In genomic region chr3:119645813-119646212, GRCh38 we compare ENCODE assay signal across 22 cellular contexts. TPM values are rescaled to one million over a fixed set of nuclear protein-coding genes. Genes with fewer than 3 reads are reported as not detected.
"Had no signal": no experiment of that assay in that cellular context is flagged by ENCODE, and none has a peak within 500 bp of the region (broad histone marks: within the 10 kb centered on the region; RNA-seq: fewer than 3 reads in every experiment).

No MANE protein-coding gene starts in this region.

- H3K27me3 ChIP-seq: foreskin keratinocyte, stomach had no signal

- H3K27ac ChIP-seq: epithelial cell of prostate, foreskin keratinocyte had no signal

- DNase-seq: activated CD4-positive, alpha-beta T cell treated with anti-CD3 and anti-CD28 coated beads for 36 hours; activated CD4-positive, alpha-beta T cell treated with anti-CD3 and anti-CD28 coated beads, Interleukin-2, amount 50 U/mL, for 48 hours; activated T-cell treated with anti-CD3 and anti-CD28 coated beads for 4 hours; amniotic stem cell; caudate nucleus; endodermal cell; foreskin keratinocyte; mammary epithelial cell; midbrain; occipital lobe; small intestine; stimulated activated CD4-positive, alpha-beta T cell treated with anti-CD3 and anti-CD28 coated beads, Interleukin-15, amount 100 ng/mL, for 24 hours; stimulated activated CD4-positive, alpha-beta T cell treated with anti-CD3 and anti-CD28 coated beads, Interleukin-2, amount 100 ng/mL, for 48 hours; stomach; SW 1271 had no signal

- ATAC-seq: activated CD4-positive, alpha-beta T cell treated with anti-CD3 and anti-CD28 coated beads for 36 hours; foreskin keratinocyte; WTC11 had no signal

- H3K9me3 ChIP-seq: stomach, thoracic aorta had no signal

- H3K4me3 ChIP-seq: stomach, thoracic aorta had no signal

RNA-seq across cellular contexts. Expression of gene PLA1A, which starts 48.1 kb away (rescaled TPM):
- total RNA-seq: activated CD4-positive, alpha-beta T cell treated with anti-CD3 and anti-CD28 coated beads for 36 hours; foreskin keratinocyte; mammary epithelial cell; occipital lobe; T-helper 2 cell treated with Interferon-gamma antibody and Interleukin-4, amounts not matched to agents 100 ng/mL and 5 ng/mL, for 36 hours; WTC11 had no signal
- polyA plus RNA-seq: fibroblast of lung, foreskin keratinocyte, mammary epithelial cell, neural cell had no signal

RNA-seq across cellular contexts. Expression of gene CFAP91, which starts 57.0 kb away (rescaled TPM):
- total RNA-seq: activated T-helper 1 cell treated with anti-CD3 and anti-CD28 coated beads, Interleukin-12 subunit alpha, Interleukin-12 subunit beta, Interleukin-2, Interleukin-4 antibody, amounts not matched to agents 30 ng/mL and 10 ng/mL and 1 ng/mL, durations not matched to agents 14 hours and 24 hours and 36 hours; T-helper 2 cell treated with Interferon-gamma antibody and Interleukin-4, amounts not matched to agents 100 ng/mL and 5 ng/mL, for 36 hours had no signal
